1 cellular context compared by ENCODE assay signal in genomic region chrX:118536204-118536603, GRCh38.
TF ChIP-seq lines count a peak whose summit lies in the region.

No MANE protein-coding gene starts in this region.

TF ChIP-seq in HepG2, 621 proteins besides CTCF, POLR2A, EP300 and RAD21 (continued from another document):
- TF ChIP-seq SNAPC4 (CRISPR knock-in tag; IDR thresholded peaks at IDR 0.05), result no peak
